8 cellular contexts compared by ENCODE assay signal in genomic region chr10:103685880-103686669, GRCh38.
DNase-seq lines count a peak whose midpoint lies in the region; ATAC-seq and TF ChIP-seq lines count a peak whose summit lies in the region.

No MANE protein-coding gene starts in this region.

- POLR2A ChIA-PET in Caco-2 (lab: Charles Lee): no interaction called here

- no peaks in the 10 kb centered on the region for H3K36me3 Mint-ChIP-seq in Caco-2 (ENCODE audit: insufficient read depth, unreplicated experiment)

- H3K27me3 Mint-ChIP-seq in Caco-2 (ENCODE audit: insufficient read depth, unreplicated experiment): no peaks in the 10 kb centered on the region

- CTCF ChIA-PET in Caco-2 (lab: Charles Lee): interaction anchor here (0.6 to 2.2 kb wide), 20 partner anchors 9 to 300 kb away, joined by 3 to 33 read pairs (median 5); no protein-coding TSS in a partner anchor

- peaks cover 16% of the 10 kb centered on the region for H3K4me1 Mint-ChIP-seq in Caco-2 (ENCODE audit: low read depth, unreplicated experiment)

- H3K4me1 ChIP-seq in Caco-2: peaks cover 25% of the 10 kb centered on the region
- no peaks in the 10 kb centered on the region for H3K4me1 ChIP-seq in Karpas-422 (ENCODE audit: low read length)
- H3K4me1 ChIP-seq in heart left ventricle: peaks cover 0 to 19% (median 4%) of the 10 kb centered on the region in 12 donors

- H3K4me2 ChIP-seq in Karpas-422 (ENCODE audit: low read depth, low read length, poor library complexity, severe bottlenecking): no peak overlapping the region

- H3K9me3 ChIP-seq in Caco-2 (no peaks in the 10 kb centered on the region), Karpas-422 (ENCODE audit: low read length) (no peaks in the 10 kb centered on the region), heart left ventricle (no peaks in the 10 kb centered on the region)

- no TSS peak for BruUV-seq in Caco-2 (replicated peaks; lab: Mats Ljungman, UMichigan)

- H3K36me3 ChIP-seq in Caco-2 (ENCODE audit: control insufficient read depth, insufficient read depth, low read length) (no peaks in the 10 kb centered on the region), Karpas-422 (ENCODE audit: insufficient read depth, low read length) (no peaks in the 10 kb centered on the region), heart left ventricle (no peaks in the 10 kb centered on the region)

- DNase-seq in Caco-2 (peak; percentile 78 to 87), Karpas-422 (peak; percentile 89), SW480 (ENCODE audit: low spot score) (peak; percentile 35), heart left ventricle (peak; percentile 65 to 87 (median 78)), renal cortical epithelial cell (ENCODE audit: low read depth) (peak; percentile 76), NCI-H524 treated with DMSO at 0.1 percent for 48 hours (lab: John Stamatoyannopoulos, UW) (no peak)
- DNase-seq in activated naive CD8-positive, alpha-beta T cell treated with anti-CD3 and anti-CD28 coated beads, Interleukin-2, amount 50 U/mL, for 16 hours (ENCODE audit: low read depth, low spot score): peak; percentile 60

- 23 to 47% (median 26%) methylated on average over 4 to 8 of the region's 8 CpGs for WGBS in heart left ventricle, 4 donors

- no peaks in the 10 kb centered on the region for H4K20me1 ChIP-seq in Karpas-422 (ENCODE audit: insufficient read depth, low read depth, low read length)

- TF ChIP-seq CTCF in Caco-2 (IDR thresholded peaks at IDR 0.05; ENCODE audit: insufficient read depth in 1 of 2, low read depth in 1 of 2, low read length in 1 of 2, severe bottlenecking in 1 of 2, unreplicated experiment in 1 of 2) (peak; percentile 96 to 98), heart left ventricle (IDR thresholded peaks at IDR 0.05) (peak; percentile 88 to 99 (median 97))

- H3K4me3 ChIP-seq in Caco-2 (ENCODE audit: low read depth, low read length): no peak overlapping the region
- H3K4me3 ChIP-seq in Karpas-422 (ENCODE audit: low read length): no peak overlapping the region
- H3K4me3 ChIP-seq in heart left ventricle: no peak overlapping the region

- intact Hi-C loops in Caco-2 (cut with micrococcal nuclease; ENCODE audit: unreplicated experiment): loop anchor here (1.0 to 5.0 kb wide), 4 partner anchors 10 to 88 kb away; no protein-coding TSS in a partner anchor
- intact Hi-C loops in heart left ventricle (cut with DNase I): loop anchor here in 8 of 10 donors (1.0 to 10.0 kb wide), 5 partner anchors 81 to 271 kb away; no protein-coding TSS in a partner anchor

- H3K27me3 ChIP-seq in Caco-2 (replicated peaks; ENCODE audit: control insufficient read depth, insufficient read depth, low read length): no peaks in the 10 kb centered on the region
- no peaks in the 10 kb centered on the region for H3K27me3 ChIP-seq in Karpas-422 (ENCODE audit: low read length)
- H3K27me3 ChIP-seq in heart left ventricle: no peaks in the 10 kb centered on the region

- H2AFZ ChIP-seq in Karpas-422 (ENCODE audit: low read length): no peak overlapping the region

- H3K9me3 Mint-ChIP-seq in Caco-2 (ENCODE audit: unreplicated experiment): no peaks in the 10 kb centered on the region

- H3K27ac ChIP-seq in Karpas-422 (ENCODE audit: low read length) (no peak overlapping the region), heart left ventricle (peak overlapping the region in 1 of 12 donors; percentile 53)

- peak; percentile 76 for ATAC-seq in GM21447 (IDR thresholded peaks at IDR 0.05; ENCODE audit: unreplicated experiment)
- peak; percentile 52 to 84 (median 79) for ATAC-seq in heart left ventricle

- no peak overlapping the region for H3K27ac Mint-ChIP-seq in Caco-2 (ENCODE audit: unreplicated experiment)

- no peak overlapping the region for H3K9ac ChIP-seq in Karpas-422 (ENCODE audit: low read length)

- no peaks in the 10 kb centered on the region for H3K79me2 ChIP-seq in Karpas-422 (ENCODE audit: low read length)

- no peaks in the 10 kb centered on the region for H3K9me2 ChIP-seq in Karpas-422 (replicated peaks; ENCODE audit: insufficient read depth, low read length)

- no peak overlapping the region for H3K4me3 Mint-ChIP-seq in Caco-2 (ENCODE audit: unreplicated experiment)

- TF ChIP-seq POLR2A in heart left ventricle (IDR thresholded peaks at IDR 0.05): no peak
